Comparison of ENCODE assay signal across 9 cellular contexts in genomic region chr19:2239771-2240770, GRCh38. TPM values are rescaled to one million over a fixed set of nuclear protein-coding genes. Genes with fewer than 3 reads are reported as not detected.
DNase-seq lines count a peak whose midpoint lies in the region; ATAC-seq and TF ChIP-seq lines count a peak whose summit lies in the region.
"Had no signal": no experiment of that assay in that cellular context is flagged by ENCODE, and none has a peak within 500 bp of the region (broad histone marks: within the 10 kb centered on the region; RNA-seq: fewer than 3 reads in every experiment).

No MANE protein-coding gene starts in this region.

- TF ChIP-seq CTCF in Calu3 (IDR thresholded peaks at IDR 0.05; ENCODE audit: unreplicated experiment) (no peak), OCI-LY3 (IDR thresholded peaks at IDR 0.05; ENCODE audit: low read depth, low read length) (no peak), chondrocyte (IDR thresholded peaks at IDR 0.05) (no peak)

- no peaks in the 10 kb centered on the region for H3K27me3 ChIP-seq in OCI-LY3 (ENCODE audit: low read depth, low read length)
- no peaks in the 10 kb centered on the region for H3K27me3 ChIP-seq in muscle layer of colon (ENCODE audit: control insufficient read depth in 1 of 2, insufficient read depth in 2 of 2, low read length in 2 of 2)

- POLR2A ChIA-PET in HEK293T (lab: Yijun Ruan, JAX), result interaction anchor here (1.4 to 3.3 kb wide), 2 partner anchors 9 to 32 kb away, joined by 4 to 18 read pairs; partner anchors contain the start of gene AMH

- peak overlapping the region; percentile 77 for H3K27ac Mint-ChIP-seq in Calu3 (ENCODE audit: unreplicated experiment)
- peak overlapping the region; percentile 95 for H3K27ac Mint-ChIP-seq in chondrocyte (ENCODE audit: unreplicated experiment)

- H3K36me3 ChIP-seq in OCI-LY3 (replicated peaks; ENCODE audit: low read depth, low read length) (peaks cover 62% of the 10 kb centered on the region), muscle layer of colon (ENCODE audit: insufficient read depth, low read length) (peaks cover 22% of the 10 kb centered on the region)

- H2AFZ ChIP-seq in OCI-LY3 (ENCODE audit: low read depth, low read length), result no peak overlapping the region

- H3K4me3 ChIP-seq in OCI-LY3 (ENCODE audit: low read length) (no peak overlapping the region), muscle layer of colon (ENCODE audit: low read depth in 1 of 2, low read length in 2 of 2) (peak overlapping the region; percentile 28 to 39)

- H3K27me3 Mint-ChIP-seq in Calu3 (ENCODE audit: unreplicated experiment) (no peaks in the 10 kb centered on the region), chondrocyte (ENCODE audit: low read depth) (no peaks in the 10 kb centered on the region)

- 0 out of 2 replicates have a peak overlapping the region, but pooled peaks have one; percentile 4 for H3K9ac ChIP-seq in OCI-LY3 (ENCODE audit: low read length)
- H3K9ac ChIP-seq in muscle layer of colon (ENCODE audit: low read length), result peak overlapping the region; percentile 4

- BruUV-seq in Calu3 (replicated peaks; lab: Mats Ljungman, UMichigan), result no TSS peak

- intact Hi-C loops in Calu3 (cut with micrococcal nuclease; ENCODE audit: unreplicated experiment), result loop anchor here (5.0 to 10.0 kb wide), 2 partner anchors 32 to 85 kb away; partner anchors contain the start of gene AP3D1

- H3K4me1 Mint-ChIP-seq in Calu3 (ENCODE audit: low read depth, unreplicated experiment) (peaks cover 36% of the 10 kb centered on the region), chondrocyte (ENCODE audit: low read depth) (peaks cover 57% of the 10 kb centered on the region)

- peaks cover 60% of the 10 kb centered on the region for H3K36me3 Mint-ChIP-seq in Calu3 (ENCODE audit: insufficient read depth, unreplicated experiment)
- peaks cover 1% of the 10 kb centered on the region for H3K36me3 Mint-ChIP-seq in chondrocyte (ENCODE audit: low read depth)

- no peaks in the 10 kb centered on the region for H3K9me3 Mint-ChIP-seq in Calu3 (ENCODE audit: low read depth, unreplicated experiment)
- H3K9me3 Mint-ChIP-seq in chondrocyte (ENCODE audit: low read depth), result no peaks in the 10 kb centered on the region

- H3K27ac ChIP-seq in OCI-LY3 (ENCODE audit: low read length), result no peak overlapping the region
- H3K27ac ChIP-seq in muscle layer of colon (ENCODE audit: low read depth, low read length), result peak overlapping the region; percentile 22

- peak overlapping the region; percentile 72 for H3K4me2 ChIP-seq in OCI-LY3 (ENCODE audit: low read length)

- CTCF ChIA-PET in Calu3 (lab: Charles Lee) (interaction anchor here (1.2 kb wide), 1 partner anchor 71 kb away, joined by 8 read pairs; no protein-coding TSS in a partner anchor), HEK293T (lab: Yijun Ruan, JAX) (interaction anchor here (1.1 to 1.9 kb wide), 2 partner anchors 22 to 84 kb away, joined by 3 to 4 read pairs; no protein-coding TSS in a partner anchor)

- H3K4me3 Mint-ChIP-seq in Calu3 (ENCODE audit: low read depth, unreplicated experiment), result peak overlapping the region; percentile 78
- peak overlapping the region; percentile 96 for H3K4me3 Mint-ChIP-seq in chondrocyte (ENCODE audit: unreplicated experiment)

- H4K20me1 ChIP-seq in OCI-LY3 (ENCODE audit: insufficient read depth, low read length), result peaks cover 74% of the 10 kb centered on the region

- DNase-seq in Calu3 (no peak), chondrocyte (ENCODE audit: low spot score) (no peak), HEK293T (ENCODE audit: extremely low spot score) (no peak), COLO829 (ENCODE audit: low spot score) (no peak)

- H3K9me3 ChIP-seq in OCI-LY3 (ENCODE audit: insufficient read depth, low read length), result no peaks in the 10 kb centered on the region
- no peaks in the 10 kb centered on the region for H3K9me3 ChIP-seq in muscle layer of colon (ENCODE audit: low read length)

- ATAC-seq in GM21515 (IDR thresholded peaks at IDR 0.05; ENCODE audit: unreplicated experiment), result no peak
- ATAC-seq in GM18520 (IDR thresholded peaks at IDR 0.05; ENCODE audit: unreplicated experiment), result no peak

- peaks cover 27% of the 10 kb centered on the region for H3K4me1 ChIP-seq in OCI-LY3 (ENCODE audit: low read length)
- H3K4me1 ChIP-seq in muscle layer of colon (ENCODE audit: insufficient read depth, low read length), result peaks cover 46% of the 10 kb centered on the region

- peaks cover 84% of the 10 kb centered on the region for H3K79me2 ChIP-seq in OCI-LY3 (ENCODE audit: low read length)

TF ChIP-seq in HEK293T, 16 proteins besides CTCF, POLR2A, EP300 and RAD21:
- no peak for TF ChIP-seq FOXM1 (IDR thresholded peaks at IDR 0.05; ENCODE audit: borderline replicate concordance)
- no peak for TF ChIP-seq ELF4 (IDR thresholded peaks at IDR 0.05)
- TF ChIP-seq FOXA1 (IDR thresholded peaks at IDR 0.05), result no peak
- TF ChIP-seq CTBP1 (IDR thresholded peaks at IDR 0.05; ENCODE audit: borderline replicate concordance), result no peak
- no peak for TF ChIP-seq NFRKB (IDR thresholded peaks at IDR 0.05)
- TF ChIP-seq TARDBP (IDR thresholded peaks at IDR 0.05), result no peak
- TF ChIP-seq BHLHE40 (IDR thresholded peaks at IDR 0.05; ENCODE audit: borderline replicate concordance), result no peak
- no peak for TF ChIP-seq SUZ12 (IDR thresholded peaks at IDR 0.05)
- no peak for TF ChIP-seq ARNT (IDR thresholded peaks at IDR 0.05)
- TF ChIP-seq L3MBTL2 (conservative IDR thresholded peaks at IDR 0.05), result no peak
- no peak for TF ChIP-seq HDGF (IDR thresholded peaks at IDR 0.05; ENCODE audit: borderline replicate concordance)
- no peak for TF ChIP-seq FOXK2 (IDR thresholded peaks at IDR 0.05)

RNA-seq across cellular contexts. Expression of gene SF3A2, which starts 3.4 kb away (rescaled TPM):
- total RNA-seq in Calu3 (2022) (83.0 and 83.6 TPM in 2 replicates), chondrocyte (71.2 to 81.5 TPM (median 74.9 TPM) in 3 replicates)

RNA-seq across cellular contexts. Expression of gene PLEKHJ1, which starts 3.9 kb away (rescaled TPM):
- total RNA-seq in Calu3 (2022) (38.7 and 43.5 TPM in 2 replicates), chondrocyte (36.6 to 45.4 TPM (median 42.4 TPM) in 3 replicates)

RNA-seq across cellular contexts. Expression of gene AMH, which starts 9.1 kb away (rescaled TPM):
- total RNA-seq in Calu3 (2022) (3.7 and 5.0 TPM in 2 replicates), chondrocyte (10.2 to 18.8 TPM (median 10.8 TPM) in 3 replicates)

RNA-seq across cellular contexts. Expression of gene JSRP1, which starts 16.1 kb away (rescaled TPM):
- total RNA-seq in Calu3 (2022), result 0.73 TPM in 1 of 2 replicates, not detected in the other
- total RNA-seq in chondrocyte, result 0.42 to 0.51 TPM in 2 of 3 replicates, not detected in the other

RNA-seq across cellular contexts. Expression of gene PEAK3, which starts 41.9 kb away (rescaled TPM):
- total RNA-seq in Calu3 (2022) (not detected in 2 replicates), chondrocyte (0.31 to 0.50 TPM (median 0.38 TPM) in 3 replicates)
- total RNA-seq: SK-MEL-5 had no signal
